28 cellular contexts compared by ENCODE assay signal in genomic region chr14:104587641-104588040, GRCh38. TPM values are rescaled to one million over a fixed set of nuclear protein-coding genes. Genes with fewer than 3 reads are reported as not detected.
DNase-seq lines count a peak whose midpoint lies in the region; ATAC-seq, FAIRE-seq and TF ChIP-seq lines count a peak whose summit lies in the region.
"Had no signal": no experiment of that assay in that cellular context is flagged by ENCODE, and none has a peak within 500 bp of the region (broad histone marks: within the 10 kb centered on the region; RNA-seq: fewer than 3 reads in every experiment).

No MANE protein-coding gene starts in this region.

- no peak for TF ChIP-seq POLR2A in esophagus muscularis mucosa (IDR thresholded peaks at IDR 0.05; ENCODE audit: low read depth)

- H3K4me2 ChIP-seq in SK-N-SH (no peak overlapping the region), BLaER1 (peak overlapping the region; percentile 19; the same call in 1 of the 2 replicates)
- H3K4me2 ChIP-seq: KMS-11 had no signal

- H3K9ac ChIP-seq in SK-N-SH (no peak overlapping the region), BLaER1 (no peak overlapping the region)
- H3K9ac ChIP-seq: KMS-11 had no signal

- TF ChIP-seq CTCF in SK-N-SH (IDR thresholded peaks at IDR 0.05) (no peak), esophagus muscularis mucosa (IDR thresholded peaks at IDR 0.05) (no peak)

- H3K4me3 ChIP-seq in SK-N-SH (ENCODE audit: low read depth in 2 of 2, low read length in 1 of 2): no peak overlapping the region
- no peak overlapping the region for H3K4me3 ChIP-seq in BLaER1
- no peak overlapping the region for H3K4me3 ChIP-seq in esophagus muscularis mucosa

- TF ChIP-seq EP300 in SK-N-SH (IDR thresholded peaks at IDR 0.05; ENCODE audit: borderline replicate concordance in 1 of 2, low read depth in 1 of 2, low read length in 1 of 2) (no peak), esophagus muscularis mucosa (IDR thresholded peaks at IDR 0.05) (no peak)

- CTCF ChIA-PET in SK-N-SH (lab: Yijun Ruan, JAX): interaction anchor here (0.8 to 2.3 kb wide), 4 partner anchors 24 to 503 kb away, joined by 3 to 12 read pairs (median 6); no protein-coding TSS in a partner anchor

- H3K4me1 ChIP-seq in SK-N-SH (ENCODE audit: control insufficient read depth in 1 of 2, insufficient read depth in 2 of 2, low read depth in 1 of 2, low read length in 1 of 2) (peaks cover 0 to 95% of the 10 kb centered on the region in 2 experiments; a peak in 1 of 4 replicates), BLaER1 (peaks cover 54% of the 10 kb centered on the region), esophagus muscularis mucosa (peaks cover 4 to 32% (median 5%) of the 10 kb centered on the region in 4 donors)

- TF ChIP-seq RAD21 in SK-N-SH (IDR thresholded peaks at IDR 0.05; ENCODE audit: low read length): no peak

- H3K9me3 ChIP-seq in SK-N-SH (no peaks in the 10 kb centered on the region), BLaER1 (no peaks in the 10 kb centered on the region), esophagus muscularis mucosa (no peaks in the 10 kb centered on the region)

- WGBS in SK-N-SH (ENCODE audit: low lambda C conversion rate): 49% methylated on average over 6 of the region's 19 CpGs
- 75% methylated on average over 5 of the region's 19 CpGs for WGBS in esophagus muscularis mucosa

- DNase-seq in SK-N-SH: peak; percentile 71
- peak; percentile 7 for DNase-seq in LHCN-M2 (ENCODE audit: low read depth)
- no peak for DNase-seq in left colon
- DNase-seq in HTR-8/SVneo (ENCODE audit: insufficient read length, low spot score): no peak
- no peak for DNase-seq in esophagus muscularis mucosa (ENCODE audit: extremely low spot score)
- DNase-seq in NCI-H2081 (lab: John Stamatoyannopoulos, UW): no peak
- DNase-seq: AML-193, MV-4-11, NCI-H1105 treated with DMSO at 0.1 percent for 48 hours, NCI-H2029 treated with DMSO at 0.1 percent for 48 hours, NCI-H345, NCI-H524 treated with DMSO at 0.1 percent for 48 hours, NCI-H82 had no signal

- no peak for FAIRE-seq in HTR-8/SVneo (lab: Jason Lieb, UNC)
- FAIRE-seq: G401.6, GM12892, GM18507, GM19239, H54, RCC 7860 had no signal

- no peaks in the 10 kb centered on the region for H3F3A ChIP-seq in SK-N-SH (replicated peaks; ENCODE audit: insufficient read depth)

- H4K20me1 ChIP-seq in SK-N-SH (ENCODE audit: insufficient read depth): no peaks in the 10 kb centered on the region
- H4K20me1 ChIP-seq in BLaER1: no peaks in the 10 kb centered on the region

- no peaks in the 10 kb centered on the region for H3K79me2 ChIP-seq in SK-N-SH (ENCODE audit: insufficient read depth)

- no peaks in the 10 kb centered on the region for H3K36me3 ChIP-seq in SK-N-SH (replicated peaks in 1 of 2; ENCODE audit: control insufficient read depth in 1 of 2, insufficient read depth in 2 of 2, low read length in 1 of 2)
- no peaks in the 10 kb centered on the region for H3K36me3 ChIP-seq in BLaER1
- H3K36me3 ChIP-seq in esophagus muscularis mucosa: peaks cover 0 to 28% (median 0%) of the 10 kb centered on the region in 4 donors

- H3K9me2 ChIP-seq in SK-N-SH: no peaks in the 10 kb centered on the region

- intact Hi-C loops in left colon (cut with DNase I, micrococcal nuclease): no loop called here
- intact Hi-C loops in esophagus muscularis mucosa (cut with DNase I): no loop called here

- H3K27ac ChIP-seq in SK-N-SH (ENCODE audit: low read depth in 2 of 2, low read length in 1 of 2) (peak overlapping the region in 1 of 2 experiments; percentile 97; a peak in 2 of 4 replicates), BLaER1 (no peak overlapping the region), esophagus muscularis mucosa (replicated peaks in 1 of 4) (no peak overlapping the region)
- H3K27ac ChIP-seq: 22Rv1, KMS-11 had no signal

- H3K27me3 ChIP-seq in SK-N-SH (ENCODE audit: insufficient read depth): no peaks in the 10 kb centered on the region
- no peaks in the 10 kb centered on the region for H3K27me3 ChIP-seq in BLaER1
- H3K27me3 ChIP-seq in esophagus muscularis mucosa: peaks cover 0 to 78% (median 0%) of the 10 kb centered on the region in 4 donors

- H2AFZ ChIP-seq in SK-N-SH (ENCODE audit: low read depth): no peak overlapping the region

- ATAC-seq in SK-N-SH treated with all-trans-retinoic acid at 6 μM for 48 hours: no peak
- ATAC-seq in left colon: peak; percentile 48

- POLR2A ChIA-PET in SK-N-SH (lab: Yijun Ruan, JAX): no interaction called here

TF ChIP-seq in SK-N-SH, 30 proteins besides CTCF, POLR2A, EP300 and RAD21:
- TF ChIP-seq JUND (IDR thresholded peaks at IDR 0.05): no peak
- no peak for TF ChIP-seq RCOR1 (IDR thresholded peaks at IDR 0.05; ENCODE audit: low read length)
- TF ChIP-seq YY1 (IDR thresholded peaks at IDR 0.05; ENCODE audit: low read depth): no peak
- TF ChIP-seq POLR2AphosphoS5 (IDR thresholded peaks at IDR 0.05; ENCODE audit: low read depth, low read length): no peak
- TF ChIP-seq USF1 (IDR thresholded peaks at IDR 0.05; ENCODE audit: borderline replicate concordance, low read depth): no peak
- no peak for TF ChIP-seq MAX (IDR thresholded peaks at IDR 0.05; ENCODE audit: low read depth)
- TF ChIP-seq SMC3 (IDR thresholded peaks at IDR 0.05; ENCODE audit: low read depth, low read length): no peak

TF ChIP-seq in SK-N-SH treated with all-trans-retinoic acid at 6 μM for 48 hours, 23 proteins besides CTCF, POLR2A, EP300 and RAD21:
- TF ChIP-seq ESRRG (CRISPR knock-in tag; IDR thresholded peaks at IDR 0.05) (no peak), PPARA (CRISPR knock-in tag; IDR thresholded peaks at IDR 0.05; ENCODE audit: borderline replicate concordance) (no peak), TOX (CRISPR knock-in tag; IDR thresholded peaks at IDR 0.05; ENCODE audit: borderline replicate concordance) (no peak), ZFP3 (CRISPR knock-in tag; IDR thresholded peaks at IDR 0.05) (no peak), CSDC2 (CRISPR knock-in tag; IDR thresholded peaks at IDR 0.05) (no peak), ARNTL (CRISPR knock-in tag; IDR thresholded peaks at IDR 0.05; ENCODE audit: borderline replicate concordance, low read depth) (no peak)
TF ChIP-seq in SK-N-SH treated with all-trans-retinoic acid at 6 μM for 48 hours: peak in this region for 0.

RNA-seq across cellular contexts. Expression of gene C14orf180, which starts 8.1 kb away (rescaled TPM):
- polyA plus RNA-seq in SK-N-SH (2012; rRNA removed): 0.05 TPM in 1 of 2 replicates, not detected in the other
- polyA plus RNA-seq in SK-N-SH (2012; cell fraction: cytosol; rRNA removed): 0.01 TPM in 1 of 2 replicates, not detected in the other
- 0.04 and 0.06 TPM in 2 replicates for polyA plus RNA-seq in SK-N-SH (2012; cell fraction: nucleus; rRNA removed)
- total RNA-seq in LHCN-M2 (2014; rRNA removed) (not detected in 2 replicates), left colon (1 to 10 TPM in 1 of 2 donors, under 1 TPM in 1; 0.58 to 1.0 TPM), esophagus muscularis mucosa (under 1 TPM in 1 of 4 donors, not detected in 3; 0.42 TPM)
- polyA plus RNA-seq in LHCN-M2 (2012): not detected
- total RNA-seq: Daoy, M059J, OCI-LY7, SK-MEL-5 had no signal
- polyA plus RNA-seq: CD14-positive monocyte had no signal

RNA-seq across cellular contexts. Expression of gene TMEM179, which starts 16.9 kb away (rescaled TPM):
- polyA plus RNA-seq in SK-N-SH (2012; rRNA removed): 1.1 and 1.7 TPM in 2 replicates
- 1.5 and 1.8 TPM in 2 replicates for polyA plus RNA-seq in SK-N-SH (2012; cell fraction: cytosol; rRNA removed)
- 1.7 and 2.9 TPM in 2 replicates for polyA plus RNA-seq in SK-N-SH (2012; cell fraction: nucleus; rRNA removed)
- not detected in 2 replicates for total RNA-seq in LHCN-M2 (2014; rRNA removed)
- polyA plus RNA-seq in LHCN-M2 (2012): 0.06 TPM
- total RNA-seq in left colon: 1 to 10 TPM in 1 of 2 donors, under 1 TPM in 1; 0.34 to 1.7 TPM
- total RNA-seq in esophagus muscularis mucosa: 1 to 10 TPM; 1.4 to 4.2 (median 1.9) TPM
- total RNA-seq: OCI-LY7 had no signal
- polyA plus RNA-seq: CD14-positive monocyte had no signal

Comparison
In these comparisons a context has a peak if more than half of its experiments do, and no peak if none do; other contexts are left out.
1. DNase-seq: peak in SK-N-SH (single experiment) and LHCN-M2 (single experiment); none in left colon (0 of 2), HTR-8/SVneo (single experiment), esophagus muscularis mucosa (single experiment) and NCI-H2081 (0 of 2).